ENCODE assay signal across 8 cellular contexts in the genomic region with DNA sequence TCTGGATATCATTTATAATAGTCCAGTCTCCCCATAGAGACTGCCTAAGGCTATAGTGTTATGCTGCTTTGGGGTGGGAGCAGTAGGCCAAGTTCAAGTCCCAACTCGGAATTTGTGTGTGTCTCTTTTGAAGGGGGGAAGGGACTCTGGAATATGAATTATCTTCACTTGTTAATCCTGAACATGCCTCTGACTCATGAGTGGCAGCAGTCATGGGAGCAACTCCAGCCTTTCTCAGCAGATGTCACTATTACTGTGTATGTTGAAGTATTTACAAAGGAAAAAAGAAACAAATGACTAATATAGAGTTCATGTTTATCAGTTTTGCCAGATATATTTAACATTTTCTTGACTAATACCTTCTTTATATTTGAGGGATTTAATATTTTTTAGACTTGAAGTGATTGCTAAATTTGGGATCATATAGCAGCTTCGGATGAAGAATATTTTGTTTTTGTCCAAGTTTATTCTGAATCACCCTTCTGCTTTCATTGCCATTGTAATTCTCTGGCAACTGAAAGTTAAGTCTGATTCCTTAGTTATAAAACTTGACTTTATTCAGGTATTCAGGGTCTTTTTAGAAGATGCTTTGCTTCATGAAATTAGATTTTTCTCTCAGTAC. TPM values are rescaled to one million over a fixed set of nuclear protein-coding genes. Genes with fewer than 3 reads are reported as not detected.
DNase-seq lines count a peak whose midpoint lies in the region; ATAC-seq, FAIRE-seq and TF ChIP-seq lines count a peak whose summit lies in the region.

No MANE protein-coding gene starts in this region.

- H3K4me2 ChIP-seq in astrocyte (ENCODE audit: low read length), result peak overlapping the region; percentile 27

- H3K9ac ChIP-seq in astrocyte (ENCODE audit: low read length), result peak overlapping the region; percentile 17

- H3K36me3 ChIP-seq in astrocyte (ENCODE audit: insufficient read depth, low read length) (peaks cover 42% of the 10 kb centered on the region), kidney epithelial cell (ENCODE audit: control insufficient read depth, insufficient read depth, low read length) (no peaks in the 10 kb centered on the region)

- DNase-seq in Caki2 (ENCODE audit: low read depth) (peak; percentile 61), KBM-7 (peak; percentile 20), astrocyte (ENCODE audit: low read depth) (peak; percentile 66), kidney epithelial cell (ENCODE audit: low read depth) (peak; percentile 54), immature natural killer cell (no peak)

- TF ChIP-seq CTCF in astrocyte (IDR thresholded peaks at IDR 0.05; ENCODE audit: insufficient read depth, low read depth, low read length), result peak; percentile 66
- peak; percentile 62 for TF ChIP-seq CTCF in kidney epithelial cell (IDR thresholded peaks at IDR 0.05; ENCODE audit: insufficient read depth, low read length, poor library complexity, severe bottlenecking)

- H3K79me2 ChIP-seq in astrocyte (ENCODE audit: insufficient read depth, low read length), result peaks cover 6% of the 10 kb centered on the region

- in situ Hi-C loops in Caki2 (cut with HindIII; ENCODE audit: low pct_unique_long_range_greater_than_20kb, low sequenced_read_pairs) (no loop called here), KBM-7 (cut with MboI; ENCODE audit: low pct_unique_long_range_greater_than_20kb, low sequenced_read_pairs) (no loop called here)

- H3K27me3 ChIP-seq in astrocyte (ENCODE audit: insufficient read depth, low read length) (no peaks in the 10 kb centered on the region), kidney epithelial cell (ENCODE audit: control insufficient read depth, insufficient read depth, low read length) (no peaks in the 10 kb centered on the region)

- H3K27me3 Mint-ChIP-seq in astrocyte (ENCODE audit: low read depth, unreplicated experiment), result no peaks in the 10 kb centered on the region
- H3K27me3 Mint-ChIP-seq in immature natural killer cell (ENCODE audit: low read depth in 3 of 3), result peaks cover 0 to 6% (median 0%) of the 10 kb centered on the region in 3 donors

- H2AFZ ChIP-seq in astrocyte (ENCODE audit: low read depth, low read length), result no peak overlapping the region

- ATAC-seq in GM18867 (IDR thresholded peaks at IDR 0.05; ENCODE audit: unreplicated experiment), result no peak
- ATAC-seq in GM19455 (IDR thresholded peaks at IDR 0.05; ENCODE audit: unreplicated experiment), result no peak
- no peak for ATAC-seq in HG03469 (IDR thresholded peaks at IDR 0.05; ENCODE audit: unreplicated experiment)

- peak overlapping the region; percentile 45 for H3K27ac ChIP-seq in astrocyte (ENCODE audit: low read depth, low read length)

- peaks cover 34% of the 10 kb centered on the region for H3K4me1 ChIP-seq in astrocyte (ENCODE audit: insufficient read depth, low read length)

- H3K9me3 Mint-ChIP-seq in astrocyte (ENCODE audit: unreplicated experiment) (no peaks in the 10 kb centered on the region), immature natural killer cell (no peaks in the 10 kb centered on the region)

- H3K36me3 Mint-ChIP-seq in astrocyte (ENCODE audit: low read depth, unreplicated experiment) (peaks cover 5% of the 10 kb centered on the region), immature natural killer cell (peaks cover 22 to 52% (median 30%) of the 10 kb centered on the region in 3 donors)

- no peak for FAIRE-seq in astrocyte (lab: Jason Lieb, UNC)

- H3K4me1 Mint-ChIP-seq in astrocyte (ENCODE audit: low read depth, unreplicated experiment), result peaks cover 46% of the 10 kb centered on the region
- H3K4me1 Mint-ChIP-seq in immature natural killer cell, result peaks cover 13 to 30% of the 10 kb centered on the region in 2 donors

- H4K20me1 ChIP-seq in astrocyte (ENCODE audit: insufficient read depth, low read length), result no peaks in the 10 kb centered on the region

- no peaks in the 10 kb centered on the region for H3K9me3 ChIP-seq in astrocyte (ENCODE audit: insufficient read depth, low read depth, low read length)

- no peak overlapping the region for H3K4me3 ChIP-seq in astrocyte (ENCODE audit: insufficient read depth, low read depth, low read length)
- H3K4me3 ChIP-seq in kidney epithelial cell (ENCODE audit: low read depth, low read length), result no peak overlapping the region

- H3K4me3 Mint-ChIP-seq in astrocyte (ENCODE audit: unreplicated experiment) (no peak overlapping the region), immature natural killer cell (no peak overlapping the region)

- peak overlapping the region; percentile 51 for H3K27ac Mint-ChIP-seq in astrocyte (ENCODE audit: unreplicated experiment)
- peak overlapping the region in 3 of 6 donors; percentile 25 to 66 (median 34) for H3K27ac Mint-ChIP-seq in immature natural killer cell

RNA-seq across cellular contexts. Expression of gene FAM217A, which starts 23.4 kb away (rescaled TPM):
- total RNA-seq in Caki2 (2014; rRNA removed; shearing (Covaris generic); ENCODE audit: low replicate concordance), result not detected in 2 replicates
- total RNA-seq in astrocyte (not detected in 2 replicates), kidney epithelial cell (not detected in 2 replicates)
- under 1 TPM in 1 of 3 donors, not detected in 2; 0.16 TPM for polyA plus RNA-seq in immature natural killer cell

Comparison
In these comparisons a context has a peak if more than half of its experiments do, and no peak if none do; other contexts are left out.
1. DNase-seq: peak in Caki2 (single experiment), KBM-7 (single experiment), astrocyte (single experiment) and kidney epithelial cell (single experiment); none in immature natural killer cell (0 of 3).